12 cellular contexts compared by ENCODE assay signal in genomic region chr6:27616313-27617045, GRCh38.
DNase-seq lines count a peak whose midpoint lies in the region; ATAC-seq, FAIRE-seq and TF ChIP-seq lines count a peak whose summit lies in the region.
"Had no signal": no experiment of that assay in that cellular context is flagged by ENCODE, and none has a peak within 500 bp of the region (broad histone marks: within the 10 kb centered on the region; RNA-seq: fewer than 3 reads in every experiment).

No MANE protein-coding gene starts in this region.

- H3K9me3 ChIP-seq in HAP-1 (no peaks in the 10 kb centered on the region), astrocyte (ENCODE audit: insufficient read depth, low read depth, low read length) (no peaks in the 10 kb centered on the region), iPS-18c (ENCODE audit: control insufficient read depth, insufficient read depth, low read length) (no peaks in the 10 kb centered on the region)
- H3K9me3 ChIP-seq: lower lobe of right lung, spleen had no signal

- no peak for ATAC-seq in stimulated activated memory B cell treated with anti-CD40 and anti-IgM and Interleukin-4, amounts not matched to agents 10 μg/mL and 1 μg/mL and 100 μg/mL, for 72 hours
- ATAC-seq: lower lobe of right lung; stimulated activated naive B cell treated with anti-CD40 and anti-IgM and Interleukin-4, amounts not matched to agents 10 μg/mL and 1 μg/mL and 100 μg/mL, for 72 hours had no signal

- no peaks in the 10 kb centered on the region for H3K36me3 Mint-ChIP-seq in astrocyte (ENCODE audit: low read depth, unreplicated experiment)
- H3K36me3 Mint-ChIP-seq in stimulated activated memory B cell treated with anti-CD40 and anti-IgM and Interleukin-4, amounts not matched to agents 10 μg/mL and 1 μg/mL and 100 μg/mL, for 72 hours: no peaks in the 10 kb centered on the region

- peak overlapping the region; percentile 58 for H3K4me3 ChIP-seq in AG04449 (ENCODE audit: low read depth, low read length)
- H3K4me3 ChIP-seq in HAP-1: peak overlapping the region; percentile 39
- H3K4me3 ChIP-seq in astrocyte (ENCODE audit: insufficient read depth, low read depth, low read length): peak overlapping the region; percentile 67
- peak overlapping the region; percentile 46 for H3K4me3 ChIP-seq in iPS-18c (ENCODE audit: insufficient read depth, low read depth, low read length)

- no peaks in the 10 kb centered on the region for H3K36me3 ChIP-seq in HAP-1 (replicated peaks)
- no peaks in the 10 kb centered on the region for H3K36me3 ChIP-seq in astrocyte (ENCODE audit: insufficient read depth, low read length)
- H3K36me3 ChIP-seq: lower lobe of right lung, spleen had no signal

- peak overlapping the region; percentile 50 for H3K9ac ChIP-seq in astrocyte (ENCODE audit: low read length)

- peak overlapping the region; percentile 89 for H3K4me2 ChIP-seq in astrocyte (ENCODE audit: low read length)

- peak overlapping the region; percentile 90 for H2AFZ ChIP-seq in astrocyte (ENCODE audit: low read depth, low read length)

- CTCF ChIA-PET in AG04449 (lab: Yijun Ruan, JAX): interaction anchor here (1.2 kb wide), 1 partner anchor 98 kb away, joined by 6 read pairs; no protein-coding TSS in a partner anchor

- H4K20me1 ChIP-seq in astrocyte (ENCODE audit: insufficient read depth, low read length): no peaks in the 10 kb centered on the region

- H3K4me1 ChIP-seq in HAP-1 (peaks cover 5% of the 10 kb centered on the region; the same call in 1 of the 2 replicates), astrocyte (ENCODE audit: insufficient read depth, low read length) (peaks cover 5% of the 10 kb centered on the region)
- H3K4me1 ChIP-seq: lower lobe of right lung had no signal

- no peaks in the 10 kb centered on the region for H3K9me3 Mint-ChIP-seq in astrocyte (ENCODE audit: unreplicated experiment)
- H3K9me3 Mint-ChIP-seq in stimulated activated memory B cell treated with anti-CD40 and anti-IgM and Interleukin-4, amounts not matched to agents 10 μg/mL and 1 μg/mL and 100 μg/mL, for 72 hours: no peaks in the 10 kb centered on the region

- DNase-seq in AG04449 (ENCODE audit: low read depth, low spot score) (no peak), HAP-1 (ENCODE audit: low spot score in 2 of 2) (no peak), astrocyte (ENCODE audit: low read depth) (no peak), hippocampal formation (lab: John Stamatoyannopoulos, UW) (no peak), NCI-H187 (lab: John Stamatoyannopoulos, UW) (no peak)
- no peak for DNase-seq in effector CD4-positive, alpha-beta T cell
- DNase-seq: lower lobe of right lung; NCI-H446 treated with DMSO at 0.1 percent for 48 hours; spleen; stimulated activated naive B cell treated with anti-CD40 and anti-IgM and Interleukin-4, amounts not matched to agents 10 μg/mL and 1 μg/mL and 100 μg/mL, for 72 hours had no signal

- TF ChIP-seq CTCF in AG04449 (IDR thresholded peaks at IDR 0.05; ENCODE audit: insufficient read depth, low read length, missing control alignments) (no peak), astrocyte (IDR thresholded peaks at IDR 0.05; ENCODE audit: insufficient read depth, low read depth, low read length) (no peak)

- H3K4me1 Mint-ChIP-seq in astrocyte (ENCODE audit: low read depth, unreplicated experiment): no peaks in the 10 kb centered on the region
- H3K4me1 Mint-ChIP-seq in stimulated activated memory B cell treated with anti-CD40 and anti-IgM and Interleukin-4, amounts not matched to agents 10 μg/mL and 1 μg/mL and 100 μg/mL, for 72 hours: peaks cover 14% of the 10 kb centered on the region

- H3K27me3 ChIP-seq in HAP-1 (ENCODE audit: low read depth) (no peaks in the 10 kb centered on the region), astrocyte (ENCODE audit: insufficient read depth, low read length) (no peaks in the 10 kb centered on the region)

- no peak overlapping the region for H3K27ac ChIP-seq in astrocyte (ENCODE audit: low read depth, low read length)
- H3K27ac ChIP-seq: lower lobe of right lung, spleen had no signal

- no peak for FAIRE-seq in astrocyte (lab: Jason Lieb, UNC)

- H3K79me2 ChIP-seq in astrocyte (ENCODE audit: insufficient read depth, low read length): no peaks in the 10 kb centered on the region

- POLR2A ChIA-PET in AG04449 (lab: Yijun Ruan, JAX): no interaction called here

- H3K27ac Mint-ChIP-seq in astrocyte (ENCODE audit: unreplicated experiment): peak overlapping the region; percentile 30
- no peak overlapping the region for H3K27ac Mint-ChIP-seq in stimulated activated memory B cell treated with anti-CD40 and anti-IgM and Interleukin-4, amounts not matched to agents 10 μg/mL and 1 μg/mL and 100 μg/mL, for 72 hours

- peaks cover 9% of the 10 kb centered on the region for H3K27me3 Mint-ChIP-seq in astrocyte (ENCODE audit: low read depth, unreplicated experiment)
- H3K27me3 Mint-ChIP-seq in stimulated activated memory B cell treated with anti-CD40 and anti-IgM and Interleukin-4, amounts not matched to agents 10 μg/mL and 1 μg/mL and 100 μg/mL, for 72 hours: peaks cover 62% of the 10 kb centered on the region

- in situ Hi-C loops in HAP-1 (cut with MboI; ENCODE audit: low sequenced_read_pairs): no loop called here

- peak overlapping the region; percentile 88 for H3K4me3 Mint-ChIP-seq in astrocyte (ENCODE audit: unreplicated experiment)
- no peak overlapping the region for H3K4me3 Mint-ChIP-seq in stimulated activated memory B cell treated with anti-CD40 and anti-IgM and Interleukin-4, amounts not matched to agents 10 μg/mL and 1 μg/mL and 100 μg/mL, for 72 hours
